ENCODE assay signal across 9 cellular contexts in the genomic region with DNA sequence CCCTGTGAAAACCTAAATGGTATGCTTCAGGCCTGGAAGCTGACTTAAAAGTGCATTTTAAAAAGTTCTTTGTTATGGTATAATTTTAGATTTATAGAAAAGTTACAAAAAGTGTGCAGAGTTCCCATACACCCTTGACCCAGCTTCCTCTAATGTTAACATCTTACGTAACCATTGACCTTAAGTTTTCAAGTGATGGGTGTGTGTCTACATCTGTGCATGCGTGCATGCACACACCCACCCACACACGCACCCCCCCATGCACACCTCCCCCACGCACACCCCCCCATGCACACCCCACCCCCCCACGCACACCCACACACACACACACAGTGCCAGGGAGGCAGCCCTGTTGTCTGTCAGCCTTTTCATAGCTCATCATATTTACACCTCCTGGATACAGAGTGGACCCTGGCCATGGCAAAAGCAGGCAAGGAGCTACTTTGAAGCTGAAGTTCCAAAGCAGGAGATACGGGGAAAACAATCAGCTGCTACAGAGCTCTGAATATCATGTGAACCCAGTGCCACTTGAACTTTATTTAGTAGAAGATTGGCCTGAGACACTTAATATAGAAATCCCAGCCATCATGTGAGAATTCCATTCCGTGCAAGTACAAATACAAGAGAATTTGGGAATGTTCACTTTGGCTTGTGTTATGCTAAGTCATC. TPM values are rescaled to one million over a fixed set of nuclear protein-coding genes. Genes with fewer than 3 reads are reported as not detected.
A peak's percentile ranks its signal among the peaks of the same experiment; 100 is the strongest.
DNase-seq lines count a peak whose midpoint lies in the region; ATAC-seq and TF ChIP-seq lines count a peak whose summit lies in the region.
"Had no signal": no experiment of that assay in that cellular context is flagged by ENCODE, and none has a peak within 500 bp of the region (broad histone marks: within the 10 kb centered on the region; RNA-seq: fewer than 3 reads in every experiment).

No MANE protein-coding gene starts in this region.

- H3K27ac ChIP-seq in coronary artery (peak overlapping the region; percentile 75 to 88), mucosa of rectum (ENCODE audit: low read depth in 2 of 2, low read length in 2 of 2) (peak overlapping the region; percentile 61 to 63), tibial nerve (peak overlapping the region in 3 of 4 donors; percentile 24 to 86 (median 72))

- H3K9ac ChIP-seq in mucosa of rectum (ENCODE audit: low read depth in 1 of 2, low read length in 2 of 2), result no peak overlapping the region

- DNase-seq in NB4 (ENCODE audit: low read depth) (peak; percentile 39), coronary artery (ENCODE audit: low spot score) (no peak), tibial nerve (ENCODE audit: low spot score in 2 of 2) (no peak), cortex of kidney (lab: John Stamatoyannopoulos, UW) (no peak), amniotic stem cell (lab: John Stamatoyannopoulos, UW) (no peak), iPS-NIHi11 (ENCODE audit: low spot score) (no peak)
- DNase-seq: T-helper 2 cell had no signal

- no peak for TF ChIP-seq POLR2A in NB4 (IDR thresholded peaks at IDR 0.05; ENCODE audit: extremely low read depth, insufficient read length)
- no peak for TF ChIP-seq POLR2A in tibial nerve (IDR thresholded peaks at IDR 0.05)

- H3K4me1 ChIP-seq in mucosa of rectum (ENCODE audit: control insufficient read depth in 2 of 2, insufficient read depth in 2 of 2, low read length in 2 of 2) (peaks cover 16 to 38% of the 10 kb centered on the region in 2 donors), tibial nerve (peaks cover 0 to 53% (median 32%) of the 10 kb centered on the region in 4 donors)

- H3K27me3 ChIP-seq in mucosa of rectum (ENCODE audit: control insufficient read depth in 2 of 2, insufficient read depth in 2 of 2, low read length in 2 of 2) (no peaks in the 10 kb centered on the region), tibial nerve (no peaks in the 10 kb centered on the region)

- H3K36me3 ChIP-seq in mucosa of rectum (ENCODE audit: control insufficient read depth in 2 of 2, insufficient read depth in 2 of 2, low read length in 2 of 2), result no peaks in the 10 kb centered on the region
- H3K36me3 ChIP-seq in tibial nerve, result no peaks in the 10 kb centered on the region

- TF ChIP-seq CTCF in NB4 (IDR thresholded peaks at IDR 0.05; ENCODE audit: low read depth, low read length) (no peak), coronary artery (IDR thresholded peaks at IDR 0.05) (no peak), tibial nerve (IDR thresholded peaks at IDR 0.05) (no peak)

- no peak overlapping the region for H3K4me3 ChIP-seq in NB4 (ENCODE audit: low read depth, low read length)
- H3K4me3 ChIP-seq in coronary artery, result peak overlapping the region; percentile 52
- no peak overlapping the region for H3K4me3 ChIP-seq in mucosa of rectum (ENCODE audit: low read length in 2 of 2)
- no peak overlapping the region for H3K4me3 ChIP-seq in tibial nerve

- 30 to 31% methylated on average over 7 of the region's 7 CpGs for WGBS in tibial nerve, 2 donors

- no peak for TF ChIP-seq EP300 in tibial nerve (IDR thresholded peaks at IDR 0.05)

- no peak for ATAC-seq in GM18909 (IDR thresholded peaks at IDR 0.05; ENCODE audit: poor library complexity, unreplicated experiment)

- H3K9me3 ChIP-seq in mucosa of rectum (ENCODE audit: control insufficient read depth in 2 of 2, low read length in 2 of 2) (no peaks in the 10 kb centered on the region), tibial nerve (no peaks in the 10 kb centered on the region)

RNA-seq across cellular contexts. Expression of gene TRAK1, which starts 30.0 kb away (rescaled TPM):
- 10 to 100 TPM; 28.6 to 68.1 (median 35.5) TPM for total RNA-seq in tibial nerve
